ENCODE assay signal across 15 cellular contexts in the genomic region with DNA sequence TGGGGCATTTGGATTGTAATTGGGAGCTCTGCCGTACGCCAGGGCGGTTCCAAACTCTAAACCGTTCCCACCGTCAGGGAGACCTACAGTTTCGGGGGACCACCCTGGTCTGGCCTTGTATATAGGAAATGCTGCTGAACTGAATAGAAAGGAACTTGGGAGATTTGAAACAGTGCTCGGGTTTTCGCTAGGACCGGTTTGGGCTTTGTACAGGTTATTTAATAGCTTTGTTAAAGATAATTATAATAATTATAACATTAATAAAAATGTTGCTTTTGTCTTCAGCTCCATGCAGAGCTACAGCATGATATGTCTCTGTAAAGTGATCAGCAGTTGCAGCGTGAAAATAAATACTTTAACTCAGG. TPM values are rescaled to one million over a fixed set of nuclear protein-coding genes. Genes with fewer than 3 reads are reported as not detected.
DNase-seq lines count a peak whose midpoint lies in the region; ATAC-seq and TF ChIP-seq lines count a peak whose summit lies in the region.
"Had no signal": no experiment of that assay in that cellular context is flagged by ENCODE, and none has a peak within 500 bp of the region (broad histone marks: within the 10 kb centered on the region; RNA-seq: fewer than 3 reads in every experiment).

No MANE protein-coding gene starts in this region.

- H3K4me3 Mint-ChIP-seq in T-helper 1 cell treated with Interleukin-12 subunit alpha and Interleukin-12 subunit beta and Interleukin-4 antibody, amounts not matched to agents 30 μg/mL and 1 μg/mL, for 36 hours, result peak overlapping the region; percentile 28
- peak overlapping the region; percentile 59 for H3K4me3 Mint-ChIP-seq in progenitor cell of endocrine pancreas (ENCODE audit: low read depth)

- intact Hi-C loops in cardiac septum (cut with DNase I), result loop anchor here (5.0 to 10.0 kb wide), 3 partner anchors 95 to 313 kb away; no protein-coding TSS in a partner anchor

- peaks cover 71% of the 10 kb centered on the region for H3K27me3 Mint-ChIP-seq in T-helper 1 cell treated with Interleukin-12 subunit alpha and Interleukin-12 subunit beta and Interleukin-4 antibody, amounts not matched to agents 30 μg/mL and 1 μg/mL, for 36 hours (ENCODE audit: low read depth)
- H3K27me3 Mint-ChIP-seq in progenitor cell of endocrine pancreas, result peaks cover 55% of the 10 kb centered on the region

- H3K36me3 Mint-ChIP-seq in T-helper 1 cell treated with Interleukin-12 subunit alpha and Interleukin-12 subunit beta and Interleukin-4 antibody, amounts not matched to agents 30 μg/mL and 1 μg/mL, for 36 hours (ENCODE audit: low read depth), result peaks cover 4% of the 10 kb centered on the region
- no peaks in the 10 kb centered on the region for H3K36me3 Mint-ChIP-seq in progenitor cell of endocrine pancreas (ENCODE audit: insufficient read depth)

- H3K27me3 ChIP-seq in iPS-18a (ENCODE audit: control insufficient read depth, insufficient read depth, low read length), result peaks cover 92% of the 10 kb centered on the region
- H3K27me3 ChIP-seq: SJSA1 had no signal

- H3K4me1 Mint-ChIP-seq in T-helper 1 cell treated with Interleukin-12 subunit alpha and Interleukin-12 subunit beta and Interleukin-4 antibody, amounts not matched to agents 30 μg/mL and 1 μg/mL, for 36 hours (ENCODE audit: low read depth), result peaks cover 18% of the 10 kb centered on the region
- H3K4me1 Mint-ChIP-seq in progenitor cell of endocrine pancreas (ENCODE audit: low read depth), result peaks cover 7% of the 10 kb centered on the region

- no peak overlapping the region for H3K27ac ChIP-seq in iPS-18a (ENCODE audit: low read length)
- H3K27ac ChIP-seq: 22Rv1, SJSA1, VCaP had no signal

- peaks cover 20% of the 10 kb centered on the region for H3K4me1 ChIP-seq in iPS-18a (ENCODE audit: control insufficient read depth, low read depth, low read length)

- no peaks in the 10 kb centered on the region for H3K9me3 ChIP-seq in iPS-18a (ENCODE audit: control insufficient read depth, low read depth, low read length)

- ATAC-seq in HG03520 (IDR thresholded peaks at IDR 0.05; ENCODE audit: unreplicated experiment), result no peak

- peak overlapping the region; percentile 60 for H3K4me3 ChIP-seq in iPS-18a (ENCODE audit: low read length)

- no peaks in the 10 kb centered on the region for H3K36me3 ChIP-seq in iPS-18a (ENCODE audit: control insufficient read depth, low read depth, low read length)

- H3K9ac ChIP-seq in iPS-18a (ENCODE audit: low read length), result no peak overlapping the region

- H3K9me3 Mint-ChIP-seq in T-helper 1 cell treated with Interleukin-12 subunit alpha and Interleukin-12 subunit beta and Interleukin-4 antibody, amounts not matched to agents 30 μg/mL and 1 μg/mL, for 36 hours, result no peaks in the 10 kb centered on the region
- no peaks in the 10 kb centered on the region for H3K9me3 Mint-ChIP-seq in progenitor cell of endocrine pancreas (ENCODE audit: low read depth)

- no peak for TF ChIP-seq CTCF in progenitor cell of endocrine pancreas (IDR thresholded peaks at IDR 0.05; ENCODE audit: unreplicated experiment)

- no peak for DNase-seq in T-helper 1 cell
- peak; percentile 23 for DNase-seq in SW480 (ENCODE audit: low spot score)
- no peak for DNase-seq in progenitor cell of endocrine pancreas (ENCODE audit: low spot score, unreplicated experiment)
- no peak for DNase-seq in AG08396 (ENCODE audit: low spot score)
- DNase-seq in cardiac septum (ENCODE audit: low spot score), result no peak
- DNase-seq: dermis blood vessel endothelial cell, NCI-H1048, NCI-H2227 treated with DMSO at 0.1 percent for 48 hours had no signal

- H3K27ac Mint-ChIP-seq in T-helper 1 cell treated with Interleukin-12 subunit alpha and Interleukin-12 subunit beta and Interleukin-4 antibody, amounts not matched to agents 30 μg/mL and 1 μg/mL, for 36 hours, result peak overlapping the region; percentile 36
- no peak overlapping the region for H3K27ac Mint-ChIP-seq in progenitor cell of endocrine pancreas

RNA-seq across cellular contexts. Expression of a gene that starts 2.4 kb away (rescaled TPM):
- total RNA-seq in progenitor cell of endocrine pancreas (0.60 and 1.9 TPM in 2 replicates), cardiac septum (0.92 TPM)
- total RNA-seq: dermis blood vessel endothelial cell, G401 had no signal

RNA-seq across cellular contexts. Expression of a gene that starts 52.6 kb away (rescaled TPM):
- total RNA-seq in progenitor cell of endocrine pancreas, result 0.91 and 1.1 TPM in 2 replicates
- total RNA-seq in cardiac septum, result 1.7 TPM
- total RNA-seq: dermis blood vessel endothelial cell, SJSA1 had no signal
